ENCODE assay signal across 8 cellular contexts in the genomic region with DNA sequence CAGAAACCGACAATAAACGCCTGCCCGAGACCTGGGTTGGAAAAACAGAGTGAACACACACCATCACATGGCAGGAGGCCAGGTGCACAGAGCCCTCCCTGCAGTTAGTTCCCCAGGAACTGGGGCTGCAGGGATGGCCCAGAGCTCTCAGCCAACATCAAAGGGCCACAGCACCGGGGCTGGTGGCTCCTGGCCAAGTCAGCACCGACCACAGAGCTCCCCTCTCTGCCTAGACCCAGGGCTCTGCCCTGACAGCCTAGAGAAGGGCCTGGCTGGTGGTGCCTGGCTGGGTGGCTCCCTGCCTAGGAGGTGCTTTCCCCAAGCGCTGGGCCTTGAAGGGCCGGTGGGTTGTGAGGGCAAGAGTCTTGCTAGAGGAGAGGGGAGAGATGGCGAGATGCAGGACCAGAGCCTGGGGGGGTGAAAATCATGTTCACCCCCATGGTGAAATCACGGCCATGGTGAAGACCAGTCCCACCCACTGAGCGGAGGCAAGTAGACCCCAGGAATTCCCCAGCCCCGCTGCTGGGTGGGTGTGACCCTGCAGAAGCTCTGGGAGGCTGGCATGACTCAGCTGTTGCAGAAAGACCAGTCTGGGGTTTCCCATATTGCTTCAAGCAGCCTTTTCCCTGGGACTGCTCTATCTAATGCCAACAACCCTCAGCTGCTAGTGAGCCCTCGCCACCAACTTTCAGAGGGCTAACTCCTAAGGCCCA. TPM values are rescaled to one million over a fixed set of nuclear protein-coding genes. Genes with fewer than 3 reads are reported as not detected.
DNase-seq lines count a peak whose midpoint lies in the region; ATAC-seq, FAIRE-seq and TF ChIP-seq lines count a peak whose summit lies in the region.

No MANE protein-coding gene starts in this region.

- DNase-seq in AML-193 (lab: John Stamatoyannopoulos, UW), result peak; percentile 7 to 18
- DNase-seq in NCI-H1092 (lab: John Stamatoyannopoulos, UW), result peak; percentile 30
- DNase-seq in activated T-helper 1 cell treated with anti-CD3 and anti-CD28 coated beads, Interleukin-12 subunit alpha, Interleukin-12 subunit beta, Interleukin-2, Interleukin-4 antibody, amounts not matched to agents 30 ng/mL and 10 ng/mL and 1 ng/mL, durations not matched to agents 14 hours and 24 hours and 36 hours (ENCODE audit: low spot score), result peak; percentile 34
- DNase-seq in hepatocyte (ENCODE audit: low spot score), result peak; percentile 71
- no peak for DNase-seq in D721Med (ENCODE audit: insufficient read length, low spot score)

- no peaks in the 10 kb centered on the region for H3K79me2 ChIP-seq in hepatocyte

- no peak overlapping the region for H2AFZ ChIP-seq in hepatocyte

- no peak overlapping the region for H3K4me3 ChIP-seq in hepatocyte

- peaks cover 4% of the 10 kb centered on the region for H3K27me3 Mint-ChIP-seq in activated T-helper 1 cell treated with anti-CD3 and anti-CD28 coated beads, Interleukin-12 subunit alpha, Interleukin-12 subunit beta, Interleukin-2, Interleukin-4 antibody, amounts not matched to agents 30 ng/mL and 10 ng/mL and 1 ng/mL, durations not matched to agents 14 hours and 24 hours and 36 hours (ENCODE audit: insufficient read depth)
- H3K27me3 Mint-ChIP-seq in stimulated activated naive CD8-positive, alpha-beta T cell treated with anti-CD3 and anti-CD28 coated beads, Interleukin-15, Interleukin-2, amounts not matched to agents 100 ng/mL and 50 ng/mL, for 24 hours, result no peaks in the 10 kb centered on the region

- H3K4me2 ChIP-seq in hepatocyte, result no peak overlapping the region

- H3K27ac ChIP-seq in hepatocyte, result no peak overlapping the region

- intact Hi-C loops in activated T-helper 1 cell treated with anti-CD3 and anti-CD28 coated beads, Interleukin-12 subunit alpha, Interleukin-12 subunit beta, Interleukin-2, Interleukin-4 antibody, amounts not matched to agents 30 ng/mL and 10 ng/mL and 1 ng/mL, durations not matched to agents 14 hours and 24 hours and 36 hours (cut with micrococcal nuclease), result loop anchor here (2.0 kb wide), 1 partner anchor 47 kb away; no protein-coding TSS in a partner anchor

- H3K4me1 Mint-ChIP-seq in activated T-helper 1 cell treated with anti-CD3 and anti-CD28 coated beads, Interleukin-12 subunit alpha, Interleukin-12 subunit beta, Interleukin-2, Interleukin-4 antibody, amounts not matched to agents 30 ng/mL and 10 ng/mL and 1 ng/mL, durations not matched to agents 14 hours and 24 hours and 36 hours (ENCODE audit: low read depth), result peaks cover 55% of the 10 kb centered on the region
- H3K4me1 Mint-ChIP-seq in stimulated activated naive CD8-positive, alpha-beta T cell treated with anti-CD3 and anti-CD28 coated beads, Interleukin-15, Interleukin-2, amounts not matched to agents 100 ng/mL and 50 ng/mL, for 24 hours (ENCODE audit: low read depth), result peaks cover 60% of the 10 kb centered on the region

- H3K9me3 ChIP-seq in hepatocyte (ENCODE audit: low read depth), result no peaks in the 10 kb centered on the region

- no peak for FAIRE-seq in D721Med (lab: Jason Lieb, UNC)

- TF ChIP-seq POLR2A in GM18951 (IDR thresholded peaks at IDR 0.05; ENCODE audit: extremely low read depth, insufficient read depth, insufficient read length), result peak; percentile 37

- no peaks in the 10 kb centered on the region for H3K27me3 ChIP-seq in hepatocyte

- 72% methylated on average over 12 of the region's 12 CpGs for WGBS in hepatocyte (ENCODE audit: low lambda C conversion rate, missing lambda C conversion rate)

- H4K20me1 ChIP-seq in hepatocyte (ENCODE audit: insufficient read depth, poor library complexity, severe bottlenecking), result no peaks in the 10 kb centered on the region

- in situ Hi-C loops in GM18951 (cut with MboI; ENCODE audit: low sequenced_read_pairs, unreplicated experiment), result no loop called here

- H3K4me3 Mint-ChIP-seq in activated T-helper 1 cell treated with anti-CD3 and anti-CD28 coated beads, Interleukin-12 subunit alpha, Interleukin-12 subunit beta, Interleukin-2, Interleukin-4 antibody, amounts not matched to agents 30 ng/mL and 10 ng/mL and 1 ng/mL, durations not matched to agents 14 hours and 24 hours and 36 hours, result peak overlapping the region; percentile 0
- peak overlapping the region; percentile 44 for H3K4me3 Mint-ChIP-seq in stimulated activated naive CD8-positive, alpha-beta T cell treated with anti-CD3 and anti-CD28 coated beads, Interleukin-15, Interleukin-2, amounts not matched to agents 100 ng/mL and 50 ng/mL, for 24 hours

- ATAC-seq in GM21526 (IDR thresholded peaks at IDR 0.05; ENCODE audit: low FRiP score, unreplicated experiment), result no peak

- H3K4me1 ChIP-seq in hepatocyte (ENCODE audit: insufficient read depth), result no peaks in the 10 kb centered on the region

- H3K36me3 Mint-ChIP-seq in activated T-helper 1 cell treated with anti-CD3 and anti-CD28 coated beads, Interleukin-12 subunit alpha, Interleukin-12 subunit beta, Interleukin-2, Interleukin-4 antibody, amounts not matched to agents 30 ng/mL and 10 ng/mL and 1 ng/mL, durations not matched to agents 14 hours and 24 hours and 36 hours (ENCODE audit: low read depth), result peaks cover 2% of the 10 kb centered on the region
- H3K36me3 Mint-ChIP-seq in stimulated activated naive CD8-positive, alpha-beta T cell treated with anti-CD3 and anti-CD28 coated beads, Interleukin-15, Interleukin-2, amounts not matched to agents 100 ng/mL and 50 ng/mL, for 24 hours (ENCODE audit: low read depth), result no peaks in the 10 kb centered on the region

- no peaks in the 10 kb centered on the region for H3K9me2 ChIP-seq in hepatocyte (replicated peaks; ENCODE audit: insufficient read depth)

- no peaks in the 10 kb centered on the region for H3K9me3 Mint-ChIP-seq in activated T-helper 1 cell treated with anti-CD3 and anti-CD28 coated beads, Interleukin-12 subunit alpha, Interleukin-12 subunit beta, Interleukin-2, Interleukin-4 antibody, amounts not matched to agents 30 ng/mL and 10 ng/mL and 1 ng/mL, durations not matched to agents 14 hours and 24 hours and 36 hours
- H3K9me3 Mint-ChIP-seq in stimulated activated naive CD8-positive, alpha-beta T cell treated with anti-CD3 and anti-CD28 coated beads, Interleukin-15, Interleukin-2, amounts not matched to agents 100 ng/mL and 50 ng/mL, for 24 hours, result no peaks in the 10 kb centered on the region

- H3K36me3 ChIP-seq in hepatocyte (replicated peaks; ENCODE audit: insufficient read depth, low read depth), result no peaks in the 10 kb centered on the region

- TF ChIP-seq CTCF in hepatocyte (IDR thresholded peaks at IDR 0.05; ENCODE audit: poor library complexity) (no peak), D721Med (IDR thresholded peaks at IDR 0.05; ENCODE audit: insufficient read depth, missing control alignments) (no peak)

- peak overlapping the region; percentile 55 for H3K27ac Mint-ChIP-seq in activated T-helper 1 cell treated with anti-CD3 and anti-CD28 coated beads, Interleukin-12 subunit alpha, Interleukin-12 subunit beta, Interleukin-2, Interleukin-4 antibody, amounts not matched to agents 30 ng/mL and 10 ng/mL and 1 ng/mL, durations not matched to agents 14 hours and 24 hours and 36 hours
- peak overlapping the region; percentile 49 for H3K27ac Mint-ChIP-seq in stimulated activated naive CD8-positive, alpha-beta T cell treated with anti-CD3 and anti-CD28 coated beads, Interleukin-15, Interleukin-2, amounts not matched to agents 100 ng/mL and 50 ng/mL, for 24 hours

RNA-seq across cellular contexts. Expression of a gene that starts 7.2 kb away (rescaled TPM):
- 15.4 and 17.9 TPM in 2 replicates for total RNA-seq in activated T-helper 1 cell treated with anti-CD3 and anti-CD28 coated beads, Interleukin-12 subunit alpha, Interleukin-12 subunit beta, Interleukin-2, Interleukin-4 antibody, amounts not matched to agents 30 ng/mL and 10 ng/mL and 1 ng/mL, durations not matched to agents 14 hours and 24 hours and 36 hours
- total RNA-seq in hepatocyte, result 34.5 and 41.6 TPM in 2 replicates
- polyA plus RNA-seq in hepatocyte, result 55.5 and 72.3 TPM in 2 replicates
